ENCODE assay signal across 17 cellular contexts in genomic region chr13:111165189-111165588, GRCh38. TPM values are rescaled to one million over a fixed set of nuclear protein-coding genes. Genes with fewer than 3 reads are reported as not detected.
DNase-seq lines count a peak whose midpoint lies in the region; ATAC-seq and TF ChIP-seq lines count a peak whose summit lies in the region.
"Had no signal": no experiment of that assay in that cellular context is flagged by ENCODE, and none has a peak within 500 bp of the region (broad histone marks: within the 10 kb centered on the region; RNA-seq: fewer than 3 reads in every experiment).

No MANE protein-coding gene starts in this region.

- H2AFZ ChIP-seq in mammary epithelial cell (ENCODE audit: low read depth, low read length): no peak overlapping the region

- no peak overlapping the region for H3K27ac ChIP-seq in uterus
- no peak overlapping the region for H3K27ac ChIP-seq in mammary epithelial cell (ENCODE audit: insufficient read depth, low read depth, low read length)
- H3K27ac ChIP-seq: stomach had no signal

- dilution Hi-C loops in mammary epithelial cell (cut with HindIII; ENCODE audit: low sequenced_read_pairs): no loop called here

- H3K4me1 ChIP-seq in uterus (no peaks in the 10 kb centered on the region), mammary epithelial cell (ENCODE audit: insufficient read depth, low read length) (no peaks in the 10 kb centered on the region)

- ATAC-seq in GM18909 (IDR thresholded peaks at IDR 0.05; ENCODE audit: poor library complexity, unreplicated experiment) (peak; percentile 31), GM21737 (IDR thresholded peaks at IDR 0.05; ENCODE audit: unreplicated experiment) (peak; percentile 7), HG03196 (IDR thresholded peaks at IDR 0.05; ENCODE audit: unreplicated experiment) (peak; percentile 20)
- ATAC-seq: activated CD8-positive, alpha-beta T cell treated with anti-CD3 and anti-CD28 coated beads, Interleukin-2, amount 10 ng/mL, durations not matched to agents 7 days and 5 days; Panc1 had no signal

- H3K9me3 ChIP-seq in uterus (no peaks in the 10 kb centered on the region), mammary epithelial cell (replicated peaks; ENCODE audit: insufficient read depth, low read length) (no peaks in the 10 kb centered on the region)
- H3K9me3 ChIP-seq: stomach had no signal

- H3K27ac Mint-ChIP-seq in progenitor cell of endocrine pancreas (peak overlapping the region; percentile 23), type B pancreatic cell (no peak overlapping the region)
- H3K27ac Mint-ChIP-seq: activated naive CD4-positive, alpha-beta T cell treated with anti-CD3 and anti-CD28 coated beads, Interleukin-2, amount 10 ng/mL, durations not matched to agents 7 days and 5 days; T-helper 1 cell treated with Interleukin-12 subunit alpha and Interleukin-12 subunit beta and Interleukin-4 antibody, amounts not matched to agents 30 μg/mL and 1 μg/mL, for 36 hours had no signal

- TF ChIP-seq CTCF in progenitor cell of endocrine pancreas (IDR thresholded peaks at IDR 0.05; ENCODE audit: unreplicated experiment): no peak
- TF ChIP-seq CTCF in type B pancreatic cell (conservative IDR thresholded peaks at IDR 0.05): no peak
- no peak for TF ChIP-seq CTCF in uterus (IDR thresholded peaks at IDR 0.05)
- no peak for TF ChIP-seq CTCF in mammary epithelial cell (conservative IDR thresholded peaks at IDR 0.05 in 1 of 2, IDR thresholded peaks at IDR 0.05 in 1 of 2; ENCODE audit: extremely low read depth in 1 of 2, insufficient read depth in 1 of 2, low read depth in 1 of 2, low read length in 2 of 2)

- H3K79me2 ChIP-seq in mammary epithelial cell (ENCODE audit: insufficient read depth, low read length): peaks cover 97% of the 10 kb centered on the region

- 88% methylated on average over 5 of the region's 6 CpGs for WGBS in mammary epithelial cell (ENCODE audit: low coverage, missing lambda C conversion rate)

- peaks cover 3% of the 10 kb centered on the region for H3K9me3 Mint-ChIP-seq in progenitor cell of endocrine pancreas (ENCODE audit: low read depth)
- no peaks in the 10 kb centered on the region for H3K9me3 Mint-ChIP-seq in type B pancreatic cell

- H3K4me1 Mint-ChIP-seq in progenitor cell of endocrine pancreas (ENCODE audit: low read depth) (peaks cover 17% of the 10 kb centered on the region), type B pancreatic cell (ENCODE audit: unreplicated experiment) (peaks cover 14% of the 10 kb centered on the region)

- in situ Hi-C loops in mammary epithelial cell (cut with MboI; ENCODE audit: low sequenced_read_pairs in 2 of 2): no loop called here

- H3K36me3 Mint-ChIP-seq in progenitor cell of endocrine pancreas (ENCODE audit: insufficient read depth) (peaks cover 11% of the 10 kb centered on the region), type B pancreatic cell (peaks cover 40% of the 10 kb centered on the region)

- CTCF ChIA-PET in mammary epithelial cell (lab: Charles Lee; ENCODE audit: low non-redundant PET): no interaction called here

- H3K27me3 ChIP-seq in uterus: no peaks in the 10 kb centered on the region
- H3K27me3 ChIP-seq in mammary epithelial cell (ENCODE audit: insufficient read depth, low read length): no peaks in the 10 kb centered on the region
- H3K27me3 ChIP-seq: stomach had no signal

- H4K20me1 ChIP-seq in mammary epithelial cell (ENCODE audit: insufficient read depth, low read length): no peaks in the 10 kb centered on the region

- H3K9ac ChIP-seq in mammary epithelial cell (ENCODE audit: insufficient read depth, low read length): no peak overlapping the region

- intact Hi-C loops in uterus (cut with DNase I; ENCODE audit: low total_unique reads): loop anchor here (10.0 kb wide), 1 partner anchor 50 kb away; no protein-coding TSS in a partner anchor
- intact Hi-C loops in mammary epithelial cell (cut with micrococcal nuclease): no loop called here

- DNase-seq in progenitor cell of endocrine pancreas (ENCODE audit: low spot score, unreplicated experiment): no peak
- DNase-seq in type B pancreatic cell (ENCODE audit: extremely low spot score, unreplicated experiment): no peak
- no peak for DNase-seq in uterus
- DNase-seq in stimulated activated CD4-positive, alpha-beta T cell treated with anti-CD3 and anti-CD28 coated beads, Interleukin-4, amount 100 ng/mL, for 24 hours: no peak
- no peak for DNase-seq in mammary epithelial cell
- DNase-seq: activated CD8-positive, alpha-beta T cell treated with anti-CD3 and anti-CD28 coated beads, Interleukin-2, amount 10 ng/mL, durations not matched to agents 7 days and 5 days; activated naive CD4-positive, alpha-beta T cell treated with anti-CD3 and anti-CD28 coated beads, Interleukin-2, amount 10 ng/mL, durations not matched to agents 7 days and 5 days; caudate nucleus; erythroblast; stimulated activated CD4-positive, alpha-beta T cell treated with anti-CD3 and anti-CD28 coated beads, Interleukin-1b, Interleukin-23, amount 100 ng/mL, for 48 hours; stomach had no signal

- no peak overlapping the region for H3K4me2 ChIP-seq in mammary epithelial cell (ENCODE audit: insufficient read depth, low read depth, low read length)

- H3K36me3 ChIP-seq in uterus (no peaks in the 10 kb centered on the region), mammary epithelial cell (ENCODE audit: insufficient read depth, low read length) (peaks cover 3% of the 10 kb centered on the region)

- H3K27me3 Mint-ChIP-seq in progenitor cell of endocrine pancreas: no peaks in the 10 kb centered on the region
- no peaks in the 10 kb centered on the region for H3K27me3 Mint-ChIP-seq in type B pancreatic cell
- H3K27me3 Mint-ChIP-seq: activated naive CD4-positive, alpha-beta T cell treated with anti-CD3 and anti-CD28 coated beads, Interleukin-2, amount 10 ng/mL, durations not matched to agents 7 days and 5 days had no signal

- no peak overlapping the region for H3K4me3 ChIP-seq in uterus
- H3K4me3 ChIP-seq in mammary epithelial cell (replicated peaks in 1 of 3; ENCODE audit: insufficient read depth in 1 of 3, low read depth in 2 of 3, low read length in 3 of 3): no peak overlapping the region
- H3K4me3 ChIP-seq: lung, stomach had no signal

- H3K4me3 Mint-ChIP-seq in progenitor cell of endocrine pancreas (ENCODE audit: low read depth) (no peak overlapping the region), type B pancreatic cell (no peak overlapping the region)
- H3K4me3 Mint-ChIP-seq: activated CD8-positive, alpha-beta T cell treated with anti-CD3 and anti-CD28 coated beads, Interleukin-2, amount 10 ng/mL, durations not matched to agents 7 days and 5 days; activated naive CD4-positive, alpha-beta T cell treated with anti-CD3 and anti-CD28 coated beads, Interleukin-2, amount 10 ng/mL, durations not matched to agents 7 days and 5 days; T-helper 1 cell treated with Interleukin-12 subunit alpha and Interleukin-12 subunit beta and Interleukin-4 antibody, amounts not matched to agents 30 μg/mL and 1 μg/mL, for 36 hours had no signal

- BruUV-seq in mammary epithelial cell (replicated peaks; lab: Mats Ljungman, UMichigan): no TSS peak

- TF ChIP-seq POLR2A in uterus (IDR thresholded peaks at IDR 0.05): no peak

RNA-seq across cellular contexts. Expression of gene ARHGEF7, which starts 50.1 kb away (rescaled TPM):
- total RNA-seq in progenitor cell of endocrine pancreas (84.4 and 86.5 TPM in 2 replicates), type B pancreatic cell (ENCODE audit: low replicate concordance) (103 and 109 TPM in 2 replicates), uterus (100 to 1,000 TPM in 3 of 4 donors, 10 to 100 TPM in 1; 42.6 to 152 (median 127) TPM), mammary epithelial cell (10 to 100 TPM; 30.0 to 43.5 TPM)
- polyA plus RNA-seq in mammary epithelial cell: 20.6 TPM
- polyA minus RNA-seq in mammary epithelial cell: 48.2 TPM
